1 cellular context compared by ENCODE assay signal in genomic region chr2:54579682-54580349, GRCh38.
TF ChIP-seq lines count a peak whose summit lies in the region.

No MANE protein-coding gene starts in this region.

TF ChIP-seq in HepG2, 621 proteins besides CTCF, POLR2A, EP300 and RAD21 (continued from another document and continues in another):
- peak; percentile 95 for TF ChIP-seq ZBTB34 (CRISPR knock-in tag; IDR thresholded peaks at IDR 0.05)
- peak; percentile 71 for TF ChIP-seq THRA (CRISPR knock-in tag; IDR thresholded peaks at IDR 0.05; ENCODE audit: borderline replicate concordance)
- 0 out of 2 replicates have a peak, but pooled peaks have one; percentile 36 for TF ChIP-seq PRDM10 (CRISPR knock-in tag; IDR thresholded peaks at IDR 0.05; ENCODE audit: low read depth)
- peak; percentile 7; the same call in 1 of the 2 replicates for TF ChIP-seq ZNF644 (CRISPR knock-in tag; IDR thresholded peaks at IDR 0.05; ENCODE audit: low read depth)
- peak; percentile 84 for TF ChIP-seq NR2F6 (IDR thresholded peaks at IDR 0.05)
- TF ChIP-seq NR2F6 (CRISPR knock-in tag; IDR thresholded peaks at IDR 0.05), result peak; percentile 79; the same call in 1 of the 2 replicates
- no peak for TF ChIP-seq ZNF558 (CRISPR knock-in tag; IDR thresholded peaks at IDR 0.05; ENCODE audit: borderline replicate concordance)
- no peak for TF ChIP-seq ZNF143 (CRISPR knock-in tag; IDR thresholded peaks at IDR 0.05)
- 0 out of 2 replicates have a peak, but pooled peaks have one; percentile 56 for TF ChIP-seq ZNF792 (CRISPR knock-in tag; IDR thresholded peaks at IDR 0.05)
- no peak for TF ChIP-seq ZNF446 (CRISPR knock-in tag; IDR thresholded peaks at IDR 0.05)
- peak; percentile 83 for TF ChIP-seq GATAD2A (CRISPR knock-in tag; IDR thresholded peaks at IDR 0.05)
- peak; percentile 43; the same call in 1 of the 2 replicates for TF ChIP-seq TFE3 (CRISPR knock-in tag; IDR thresholded peaks at IDR 0.05)
- 0 out of 2 replicates have a peak, but pooled peaks have one; percentile 12 for TF ChIP-seq SMC3 (IDR thresholded peaks at IDR 0.05; ENCODE audit: low read length)
- 0 out of 2 replicates have a peak, but pooled peaks have one; percentile 12 for TF ChIP-seq ZMYM3 (CRISPR knock-in tag; IDR thresholded peaks at IDR 0.05)
- TF ChIP-seq SIN3A (IDR thresholded peaks at IDR 0.05; ENCODE audit: borderline replicate concordance, low read depth, low read length), result peak; percentile 69; the same call in 1 of the 2 replicates
- peak; percentile 64; the same call in 1 of the 2 replicates for TF ChIP-seq ZBTB7B (CRISPR knock-in tag; IDR thresholded peaks at IDR 0.05)
- TF ChIP-seq FOXA1 (IDR thresholded peaks at IDR 0.05), result peak; percentile 53; the same call in 1 of the 2 replicates
- TF ChIP-seq FOXA1 (CRISPR knock-in tag; IDR thresholded peaks at IDR 0.05), result peak; percentile 85
- no peak for TF ChIP-seq GLI4 (CRISPR knock-in tag; IDR thresholded peaks at IDR 0.05; ENCODE audit: borderline replicate concordance)
- TF ChIP-seq SMAD3 (CRISPR knock-in tag; IDR thresholded peaks at IDR 0.05), result peak; percentile 58; the same call in 1 of the 2 replicates
- peak; percentile 74; the same call in 1 of the 2 replicates for TF ChIP-seq ELK4 (CRISPR knock-in tag; IDR thresholded peaks at IDR 0.05; ENCODE audit: borderline replicate concordance)
- TF ChIP-seq ZNF430 (CRISPR knock-in tag; IDR thresholded peaks at IDR 0.05), result peak; percentile 42; the same call in 1 of the 2 replicates
- no peak; the same call in 1 of the 2 replicates for TF ChIP-seq TEF (CRISPR knock-in tag; IDR thresholded peaks at IDR 0.05)
- peak; percentile 63; the same call in 1 of the 2 replicates for TF ChIP-seq ZNF614 (CRISPR knock-in tag; IDR thresholded peaks at IDR 0.05; ENCODE audit: borderline replicate concordance)
- no peak for TF ChIP-seq ZNF512 (CRISPR knock-in tag; IDR thresholded peaks at IDR 0.05)
- peak; percentile 44 for TF ChIP-seq FOSL2 (CRISPR knock-in tag; IDR thresholded peaks at IDR 0.05)
- 0 out of 2 replicates have a peak, but pooled peaks have one; percentile 39 for TF ChIP-seq ZFP1 (CRISPR knock-in tag; IDR thresholded peaks at IDR 0.05)
- peak; percentile 63; the same call in 1 of the 2 replicates for TF ChIP-seq KLF9 (CRISPR knock-in tag; IDR thresholded peaks at IDR 0.05; ENCODE audit: low read depth)
- TF ChIP-seq TBX2 (CRISPR knock-in tag; IDR thresholded peaks at IDR 0.05; ENCODE audit: borderline replicate concordance), result peak; percentile 78
- peak; percentile 93 for TF ChIP-seq SOX5 (CRISPR knock-in tag; IDR thresholded peaks at IDR 0.05; ENCODE audit: borderline replicate concordance)
- TF ChIP-seq RERE (CRISPR knock-in tag; IDR thresholded peaks at IDR 0.05; ENCODE audit: low read depth), result peak; percentile 72; the same call in 1 of the 2 replicates
- TF ChIP-seq SNAPC5 (CRISPR knock-in tag; IDR thresholded peaks at IDR 0.05; ENCODE audit: borderline replicate concordance), result peak; percentile 28; the same call in 1 of the 2 replicates
- peak; percentile 44; the same call in 1 of the 2 replicates for TF ChIP-seq ZBTB39 (CRISPR knock-in tag; IDR thresholded peaks at IDR 0.05)
- TF ChIP-seq HMG20B (CRISPR knock-in tag; conservative IDR thresholded peaks at IDR 0.05), result peak; percentile 69
- TF ChIP-seq HOXA3 (CRISPR knock-in tag; IDR thresholded peaks at IDR 0.05), result peak; percentile 50; the same call in 1 of the 2 replicates
- TF ChIP-seq ZNF331 (CRISPR knock-in tag; IDR thresholded peaks at IDR 0.05), result 0 out of 2 replicates have a peak, but pooled peaks have one; percentile 49
- TF ChIP-seq MIXL1 (CRISPR knock-in tag; IDR thresholded peaks at IDR 0.05), result peak; percentile 34; the same call in 1 of the 2 replicates
- TF ChIP-seq DRAP1 (CRISPR knock-in tag; IDR thresholded peaks at IDR 0.05), result 0 out of 2 replicates have a peak, but pooled peaks have one; percentile 70
- no peak for TF ChIP-seq ZNF263 (CRISPR knock-in tag; IDR thresholded peaks at IDR 0.05)
